15 cellular contexts compared by ENCODE assay signal in genomic region chr15:91945385-91945784, GRCh38.
"Had no signal": no experiment of that assay in that cellular context is flagged by ENCODE, and none has a peak within 500 bp of the region (broad histone marks: within the 10 kb centered on the region; RNA-seq: fewer than 3 reads in every experiment).

No MANE protein-coding gene starts in this region.

- H3K4me3 ChIP-seq: gastroesophageal sphincter had no signal

- H3K4me1 Mint-ChIP-seq: activated B cell treated with CpG ODN at 0.5 μM for 24 hours had no signal

- H3K36me3 ChIP-seq: brain microvascular endothelial cell, gastroesophageal sphincter had no signal

- H3K27me3 ChIP-seq: brain microvascular endothelial cell, gastroesophageal sphincter had no signal

- H3K27ac Mint-ChIP-seq: activated B cell treated with CpG ODN at 0.5 μM for 24 hours; activated CD8-positive, alpha-beta T cell treated with anti-CD3 and anti-CD28 coated beads for 36 hours; activated naive CD8-positive, alpha-beta T cell treated with anti-CD3 and anti-CD28 coated beads, Interleukin-2, amount 10 ng/mL, durations not matched to agents 7 days and 5 days; activated T-cell treated with anti-CD3 and anti-CD28 coated beads, Interleukin-2, amount 50 U/mL, for 72 hours had no signal

- H3K27ac ChIP-seq: brain microvascular endothelial cell had no signal

- H3K9me3 Mint-ChIP-seq: activated B cell treated with CpG ODN at 0.5 μM for 24 hours; activated CD8-positive, alpha-beta T cell treated with anti-CD3 and anti-CD28 coated beads for 36 hours; activated naive CD8-positive, alpha-beta T cell treated with anti-CD3 and anti-CD28 coated beads, Interleukin-2, amount 10 ng/mL, durations not matched to agents 7 days and 5 days; activated T-cell treated with anti-CD3 and anti-CD28 coated beads, Interleukin-2, amount 50 U/mL, for 72 hours had no signal

- H3K4me3 Mint-ChIP-seq: activated B cell treated with CpG ODN at 0.5 μM for 24 hours; activated CD8-positive, alpha-beta T cell treated with anti-CD3 and anti-CD28 coated beads for 36 hours; activated naive CD8-positive, alpha-beta T cell treated with anti-CD3 and anti-CD28 coated beads, Interleukin-2, amount 10 ng/mL, durations not matched to agents 7 days and 5 days; activated T-cell treated with anti-CD3 and anti-CD28 coated beads, Interleukin-2, amount 50 U/mL, for 72 hours had no signal

- ATAC-seq: activated CD8-positive, alpha-beta T cell treated with anti-CD3 and anti-CD28 coated beads for 36 hours; activated T-cell treated with anti-CD3 and anti-CD28 coated beads, Interleukin-2, amount 50 U/mL, for 72 hours; gastroesophageal sphincter; left colon had no signal

- H3K9me3 ChIP-seq: gastroesophageal sphincter had no signal

- H3K36me3 Mint-ChIP-seq: activated naive CD8-positive, alpha-beta T cell treated with anti-CD3 and anti-CD28 coated beads, Interleukin-2, amount 10 ng/mL, durations not matched to agents 7 days and 5 days had no signal

- DNase-seq: activated B cell treated with CpG ODN at 0.5 μM for 24 hours; activated CD4-positive, alpha-beta T cell treated with anti-CD3 and anti-CD28 coated beads for 48 hours; activated CD8-positive, alpha-beta memory T cell treated with anti-CD3 and anti-CD28 coated beads, Interleukin-2, amount 50 U/mL, for 4 hours; activated CD8-positive, alpha-beta T cell treated with anti-CD3 and anti-CD28 coated beads for 36 hours; activated gamma-delta T cell treated with Interleukin-2 at 50 U/mL for 16 hours; activated naive CD8-positive, alpha-beta T cell treated with anti-CD3 and anti-CD28 coated beads, Interleukin-2, amount 10 ng/mL, durations not matched to agents 7 days and 5 days; activated T-cell treated with anti-CD3 and anti-CD28 coated beads, Interleukin-2, amount 50 U/mL, for 72 hours; brain microvascular endothelial cell; left colon; posterior cingulate gyrus; retina; stimulated activated CD4-positive, alpha-beta T cell treated with anti-CD3 and anti-CD28 coated beads, Interleukin-15, amount 100 ng/mL, for 24 hours; stimulated activated CD4-positive, alpha-beta T cell treated with anti-CD3 and anti-CD28 coated beads, Interleukin-4, amount 100 ng/mL, for 24 hours; stimulated activated naive CD4-positive, alpha-beta T cell treated with Interleukin-2 at 50 U/mL for 16 hours had no signal
